32 cellular contexts compared by ENCODE assay signal in the genomic region with DNA sequence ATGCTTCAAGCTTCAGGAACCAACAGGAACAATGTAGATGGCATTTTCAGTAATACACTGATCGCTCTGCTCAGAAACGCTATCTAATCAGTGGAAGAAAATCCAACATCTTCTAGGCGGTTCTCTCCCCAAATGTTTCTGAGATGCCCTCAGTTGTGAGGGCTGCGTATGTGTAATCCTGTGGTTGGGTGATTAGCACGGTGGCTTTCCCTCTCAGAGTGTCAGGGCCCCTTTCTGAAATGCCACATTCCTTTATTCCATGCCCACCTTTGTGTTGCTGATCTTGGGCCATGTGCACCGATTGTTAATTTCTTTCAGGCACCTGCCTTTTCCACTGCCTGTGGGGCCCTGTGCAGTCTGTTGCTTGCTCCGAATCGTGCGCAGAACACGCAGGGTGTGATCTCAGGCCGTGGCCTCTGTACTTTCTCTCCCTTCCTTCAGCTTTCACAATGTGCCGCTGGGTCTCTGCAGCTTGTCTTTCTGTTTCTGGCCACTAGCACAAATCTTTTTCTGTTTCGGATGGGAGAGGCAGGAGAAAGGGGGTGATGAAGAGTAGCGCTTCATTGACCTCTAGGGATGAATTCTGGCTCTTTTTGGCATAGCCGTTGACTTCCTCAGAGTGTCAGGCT.
"Had no signal": no experiment of that assay in that cellular context is flagged by ENCODE, and none has a peak within 500 bp of the region (broad histone marks: within the 10 kb centered on the region; RNA-seq: fewer than 3 reads in every experiment).

No MANE protein-coding gene starts in this region.

- H3K36me3 ChIP-seq: brain microvascular endothelial cell, esophagus muscularis mucosa, gastrocnemius medialis, heart left ventricle, WERI-Rb-1 had no signal

- H3K27me3 ChIP-seq: brain microvascular endothelial cell, esophagus muscularis mucosa, foreskin keratinocyte, gastrocnemius medialis had no signal

- H3K27me3 Mint-ChIP-seq: activated CD4-positive, alpha-beta memory T cell treated with anti-CD3 and anti-CD28 coated beads, Interleukin-2, amount 10 ng/mL, durations not matched to agents 7 days and 5 days; activated CD4-positive, alpha-beta T cell treated with anti-CD3 and anti-CD28 coated beads, Interleukin-2, amount 10 ng/mL, durations not matched to agents 7 days and 5 days had no signal

- H3K4me1 ChIP-seq: esophagus muscularis mucosa, foreskin keratinocyte, gastrocnemius medialis, heart left ventricle had no signal

- H3K27ac Mint-ChIP-seq: activated CD4-positive, alpha-beta memory T cell treated with anti-CD3 and anti-CD28 coated beads, Interleukin-2, amount 10 ng/mL, durations not matched to agents 7 days and 5 days; activated CD4-positive, alpha-beta T cell treated with anti-CD3 and anti-CD28 coated beads, Interleukin-2, amount 10 ng/mL, durations not matched to agents 7 days and 5 days; activated naive CD8-positive, alpha-beta T cell; activated T-cell treated with anti-CD3 and anti-CD28 coated beads, Interleukin-2, amount 50 U/mL, for 24 hours; activated T-cell treated with anti-CD3 and anti-CD28 coated beads, Interleukin-2, amount 50 U/mL, for 72 hours; dendritic cell treated with granulocyte-macrophage colony-stimulating factor and Interleukin-4, amounts not matched to agents 40 ng/mL and 50 ng/mL, for 4 days; T-cell; T-helper 1 cell treated with Interleukin-12 subunit alpha and Interleukin-12 subunit beta and Interleukin-4 antibody, amounts not matched to agents 30 μg/mL and 1 μg/mL, for 36 hours had no signal

- DNase-seq: activated CD4-positive, alpha-beta memory T cell treated with anti-CD3 and anti-CD28 coated beads, Interleukin-2, amount 10 ng/mL, durations not matched to agents 7 days and 5 days; activated CD4-positive, alpha-beta T cell treated with anti-CD3 and anti-CD28 coated beads for 4 hours; activated CD4-positive, alpha-beta T cell treated with anti-CD3 and anti-CD28 coated beads, Interleukin-2, amount 10 ng/mL, durations not matched to agents 7 days and 5 days; activated CD4-positive, alpha-beta T cell treated with anti-CD3 and anti-CD28 coated beads, Interleukin-2, amount 50 U/mL, for 4 hours; activated CD4-positive, CD25-positive, alpha-beta regulatory T cell; activated CD4-positive, CD25-positive, alpha-beta regulatory T cell treated with anti-CD3 and anti-CD28 coated beads, Interleukin-2, amount 50 U/mL, for 72 hours; activated CD8-positive, alpha-beta memory T cell treated with anti-CD3 and anti-CD28 coated beads, Interleukin-2, amount 50 U/mL, for 48 hours; activated gamma-delta T cell; activated naive CD4-positive, alpha-beta T cell; activated naive CD4-positive, alpha-beta T cell treated with anti-CD3 and anti-CD28 coated beads, Interleukin-2, amount 50 U/mL, for 16 hours; activated T-cell treated with anti-CD3 and anti-CD28 coated beads for 4 hours; activated T-cell treated with anti-CD3 and anti-CD28 coated beads, Interleukin-2, amount 50 U/mL, for 24 hours; activated T-cell treated with anti-CD3 and anti-CD28 coated beads, Interleukin-2, amount 50 U/mL, for 72 hours; amniotic stem cell; anterior cingulate cortex; brain microvascular endothelial cell; dorsolateral prefrontal cortex; effector memory CD4-positive, alpha-beta T cell; erythroblast; foreskin keratinocyte; gastrocnemius medialis; glutamatergic neuron; heart left ventricle; T-cell; T-helper 9 cell; WERI-Rb-1 had no signal

- H3K4me1 Mint-ChIP-seq: activated CD4-positive, alpha-beta memory T cell treated with anti-CD3 and anti-CD28 coated beads, Interleukin-2, amount 10 ng/mL, durations not matched to agents 7 days and 5 days; activated CD4-positive, alpha-beta T cell treated with anti-CD3 and anti-CD28 coated beads, Interleukin-2, amount 10 ng/mL, durations not matched to agents 7 days and 5 days; central memory CD8-positive, alpha-beta T cell; T-cell had no signal

- H3K4me3 ChIP-seq: coronary artery, dorsolateral prefrontal cortex, esophagus muscularis mucosa, gastrocnemius medialis, heart left ventricle had no signal

- H3K27ac ChIP-seq: brain microvascular endothelial cell, coronary artery, dorsolateral prefrontal cortex, esophagus muscularis mucosa, foreskin keratinocyte, gastrocnemius medialis, heart left ventricle, WERI-Rb-1 had no signal

- ATAC-seq: activated T-cell treated with anti-CD3 and anti-CD28 coated beads, Interleukin-2, amount 50 U/mL, for 72 hours; foreskin keratinocyte; gastrocnemius medialis; heart left ventricle; T-cell had no signal

- H3K36me3 Mint-ChIP-seq: activated naive CD8-positive, alpha-beta T cell; T-cell had no signal

- H3K9me3 Mint-ChIP-seq: activated CD4-positive, alpha-beta memory T cell treated with anti-CD3 and anti-CD28 coated beads, Interleukin-2, amount 10 ng/mL, durations not matched to agents 7 days and 5 days; activated CD4-positive, alpha-beta T cell treated with anti-CD3 and anti-CD28 coated beads, Interleukin-2, amount 10 ng/mL, durations not matched to agents 7 days and 5 days; activated T-cell treated with anti-CD3 and anti-CD28 coated beads, Interleukin-2, amount 50 U/mL, for 24 hours; activated T-cell treated with anti-CD3 and anti-CD28 coated beads, Interleukin-2, amount 50 U/mL, for 72 hours; central memory CD8-positive, alpha-beta T cell; dendritic cell treated with granulocyte-macrophage colony-stimulating factor and Interleukin-4, amounts not matched to agents 40 ng/mL and 50 ng/mL, for 4 days; T-cell; T-helper 1 cell treated with Interleukin-12 subunit alpha and Interleukin-12 subunit beta and Interleukin-4 antibody, amounts not matched to agents 30 μg/mL and 1 μg/mL, for 36 hours had no signal

- H3K4me3 Mint-ChIP-seq: activated CD4-positive, alpha-beta memory T cell treated with anti-CD3 and anti-CD28 coated beads, Interleukin-2, amount 10 ng/mL, durations not matched to agents 7 days and 5 days; activated CD4-positive, alpha-beta T cell treated with anti-CD3 and anti-CD28 coated beads, Interleukin-2, amount 10 ng/mL, durations not matched to agents 7 days and 5 days; activated naive CD8-positive, alpha-beta T cell; activated T-cell treated with anti-CD3 and anti-CD28 coated beads, Interleukin-2, amount 50 U/mL, for 24 hours; activated T-cell treated with anti-CD3 and anti-CD28 coated beads, Interleukin-2, amount 50 U/mL, for 72 hours; central memory CD8-positive, alpha-beta T cell; dendritic cell treated with granulocyte-macrophage colony-stimulating factor and Interleukin-4, amounts not matched to agents 40 ng/mL and 50 ng/mL, for 4 days; T-cell; T-helper 1 cell treated with Interleukin-12 subunit alpha and Interleukin-12 subunit beta and Interleukin-4 antibody, amounts not matched to agents 30 μg/mL and 1 μg/mL, for 36 hours had no signal

- H3K9me3 ChIP-seq: esophagus muscularis mucosa, gastrocnemius medialis, heart left ventricle had no signal
